ENCODE assay signal across 12 cellular contexts in genomic region chr7:46146454-46147255, GRCh38.
DNase-seq lines count a peak whose midpoint lies in the region; ATAC-seq and TF ChIP-seq lines count a peak whose summit lies in the region.
"Had no signal": no experiment of that assay in that cellular context is flagged by ENCODE, and none has a peak within 500 bp of the region (broad histone marks: within the 10 kb centered on the region; RNA-seq: fewer than 3 reads in every experiment).

No MANE protein-coding gene starts in this region.

- H3K27me3 ChIP-seq in heart left ventricle (no peaks in the 10 kb centered on the region), tibial artery (no peaks in the 10 kb centered on the region)

- H3K4me3 ChIP-seq in heart left ventricle (no peak overlapping the region), tibial artery (no peak overlapping the region)

- ATAC-seq in heart left ventricle = peak; percentile 71 to 82 (median 81)
- ATAC-seq: natural killer cell; stimulated activated memory B cell treated with anti-CD40 and anti-IgM and Interleukin-4, amounts not matched to agents 10 μg/mL and 1 μg/mL and 100 μg/mL, for 72 hours had no signal

- H3K27ac ChIP-seq in heart left ventricle (no peak overlapping the region), tibial artery (peak overlapping the region; percentile 42 to 45)

- no peak for TF ChIP-seq POLR2A in heart left ventricle (IDR thresholded peaks at IDR 0.05)

- H3K9me3 ChIP-seq in heart left ventricle (no peaks in the 10 kb centered on the region), tibial artery (no peaks in the 10 kb centered on the region)

- 58 to 66% (median 66%) methylated on average over 10 to 11 of the region's 11 CpGs for WGBS in heart left ventricle, 4 donors

- TF ChIP-seq CTCF in heart left ventricle (IDR thresholded peaks at IDR 0.05) (no peak), tibial artery (IDR thresholded peaks at IDR 0.05) (no peak)

- H3K36me3 ChIP-seq in heart left ventricle = no peaks in the 10 kb centered on the region
- H3K36me3 ChIP-seq in tibial artery = no peaks in the 10 kb centered on the region

- intact Hi-C loops in heart left ventricle (cut with DNase I) = no loop called here
- intact Hi-C loops in tibial artery (cut with DNase I; ENCODE audit: low total_unique reads) = no loop called here

- peaks cover 0 to 13% (median 3%) of the 10 kb centered on the region in 12 donors for H3K4me1 ChIP-seq in heart left ventricle
- H3K4me1 ChIP-seq in tibial artery = peaks cover 0 to 39% (median 16%) of the 10 kb centered on the region in 4 donors

- DNase-seq in HCEC 1CT (peak; percentile 67), SK-N-DZ (ENCODE audit: low spot score) (peak; percentile 13), heart left ventricle (peak in 3 of 5 donors; percentile 19 to 62 (median 39)), tibial artery (peak in 1 of 2 donors; percentile 78), SW 1271 (lab: John Stamatoyannopoulos, UW) (no peak), NCI-H748 (lab: John Stamatoyannopoulos, UW; ENCODE audit: unreplicated experiment) (no peak), NCI-H1930 (lab: John Stamatoyannopoulos, UW) (no peak)
- DNase-seq: natural killer cell; NCI-H2029; OCI-M1; stimulated activated CD4-positive, alpha-beta T cell treated with anti-CD3 and anti-CD28 coated beads, Interleukin-15, amount 100 ng/mL, for 24 hours had no signal

Comparison
In these comparisons a context has a peak if more than half of its experiments do, and no peak if none do; other contexts are left out.
1. DNase-seq: peak in HCEC 1CT (single experiment), SK-N-DZ (single experiment) and heart left ventricle (3 of 5); none in SW 1271 (0 of 2), NCI-H748 (single experiment) and NCI-H1930 (0 of 2).
2. H3K27ac ChIP-seq: peak in tibial artery (2 of 2); none in heart left ventricle (0 of 12).